Comparison of ENCODE assay signal across 1 cellular context in the genomic region with DNA sequence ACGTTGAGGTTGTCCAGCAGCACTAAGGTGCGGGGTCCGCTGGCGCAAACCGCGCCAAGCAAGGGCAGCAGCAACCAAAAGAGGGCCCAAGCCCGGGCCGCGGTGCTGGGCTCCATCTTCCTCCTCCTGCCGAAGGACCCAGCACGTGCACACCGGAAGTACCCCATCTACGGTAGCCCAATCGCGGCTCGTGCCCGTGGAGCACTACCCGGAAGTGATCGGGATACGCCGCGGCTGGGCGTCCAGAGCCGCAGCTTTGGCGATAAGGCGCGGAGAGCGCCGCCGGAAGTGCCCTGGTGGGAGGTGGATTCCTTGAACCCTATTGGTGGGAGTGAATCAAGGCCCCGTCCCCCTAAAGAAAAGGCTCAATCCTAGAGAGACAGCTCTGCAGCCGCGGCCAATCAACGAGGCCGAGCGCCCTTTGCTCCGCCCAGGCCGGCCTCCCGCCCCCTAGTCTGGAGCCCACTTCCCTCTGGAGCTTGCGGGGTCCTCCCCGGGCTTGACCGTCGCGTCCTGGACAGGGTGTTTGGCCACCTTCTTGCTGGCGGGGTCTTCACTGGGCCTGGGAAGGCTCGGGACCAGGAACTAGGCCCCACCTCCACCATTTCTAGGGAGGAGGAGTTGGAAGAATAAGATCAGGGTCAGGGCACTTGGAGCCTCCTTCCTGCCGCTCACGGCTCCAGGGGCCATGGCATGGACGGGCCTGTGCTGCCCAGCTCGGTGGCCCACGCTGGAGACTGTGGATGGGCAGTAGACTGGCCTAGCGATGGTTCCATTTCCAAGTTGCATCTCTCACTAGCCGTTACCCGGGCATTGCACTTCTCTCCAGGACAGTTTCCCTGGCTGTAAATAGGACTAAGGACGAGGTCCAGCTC.
TF ChIP-seq lines count a peak whose summit lies in the region.

A gene (minus strand): TSS at position 135 of the 875 bp plus-strand sequence. CDS start 19 bp downstream, at position 116.

TF ChIP-seq in GM12878, 131 proteins besides CTCF, POLR2A, EP300 and RAD21 (continued from another document):
- TF ChIP-seq, protein P1, sequence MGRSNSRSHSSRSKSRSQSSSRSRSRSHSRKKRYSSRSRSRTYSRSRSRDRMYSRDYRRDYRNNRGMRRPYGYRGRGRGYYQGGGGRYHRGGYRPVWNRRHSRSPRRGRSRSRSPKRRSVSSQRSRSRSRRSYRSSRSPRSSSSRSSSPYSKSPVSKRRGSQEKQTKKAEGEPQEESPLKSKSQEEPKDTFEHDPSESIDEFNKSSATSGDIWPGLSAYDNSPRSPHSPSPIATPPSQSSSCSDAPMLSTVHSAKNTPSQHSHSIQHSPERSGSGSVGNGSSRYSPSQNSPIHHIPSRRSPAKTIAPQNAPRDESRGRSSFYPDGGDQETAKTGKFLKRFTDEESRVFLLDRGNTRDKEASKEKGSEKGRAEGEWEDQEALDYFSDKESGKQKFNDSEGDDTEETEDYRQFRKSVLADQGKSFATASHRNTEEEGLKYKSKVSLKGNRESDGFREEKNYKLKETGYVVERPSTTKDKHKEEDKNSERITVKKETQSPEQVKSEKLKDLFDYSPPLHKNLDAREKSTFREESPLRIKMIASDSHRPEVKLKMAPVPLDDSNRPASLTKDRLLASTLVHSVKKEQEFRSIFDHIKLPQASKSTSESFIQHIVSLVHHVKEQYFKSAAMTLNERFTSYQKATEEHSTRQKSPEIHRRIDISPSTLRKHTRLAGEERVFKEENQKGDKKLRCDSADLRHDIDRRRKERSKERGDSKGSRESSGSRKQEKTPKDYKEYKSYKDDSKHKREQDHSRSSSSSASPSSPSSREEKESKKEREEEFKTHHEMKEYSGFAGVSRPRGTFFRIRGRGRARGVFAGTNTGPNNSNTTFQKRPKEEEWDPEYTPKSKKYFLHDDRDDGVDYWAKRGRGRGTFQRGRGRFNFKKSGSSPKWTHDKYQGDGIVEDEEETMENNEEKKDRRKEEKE (IDR thresholded peaks at IDR 0.05): no peak
- TF ChIP-seq, protein P2, sequence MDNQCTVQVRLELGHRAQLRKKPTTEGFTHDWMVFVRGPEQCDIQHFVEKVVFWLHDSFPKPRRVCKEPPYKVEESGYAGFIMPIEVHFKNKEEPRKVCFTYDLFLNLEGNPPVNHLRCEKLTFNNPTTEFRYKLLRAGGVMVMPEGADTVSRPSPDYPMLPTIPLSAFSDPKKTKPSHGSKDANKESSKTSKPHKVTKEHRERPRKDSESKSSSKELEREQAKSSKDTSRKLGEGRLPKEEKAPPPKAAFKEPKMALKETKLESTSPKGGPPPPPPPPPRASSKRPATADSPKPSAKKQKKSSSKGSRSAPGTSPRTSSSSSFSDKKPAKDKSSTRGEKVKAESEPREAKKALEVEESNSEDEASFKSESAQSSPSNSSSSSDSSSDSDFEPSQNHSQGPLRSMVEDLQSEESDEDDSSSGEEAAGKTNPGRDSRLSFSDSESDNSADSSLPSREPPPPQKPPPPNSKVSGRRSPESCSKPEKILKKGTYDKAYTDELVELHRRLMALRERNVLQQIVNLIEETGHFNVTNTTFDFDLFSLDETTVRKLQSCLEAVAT (IDR thresholded peaks at IDR 0.05): 0 out of 2 replicates have a peak, but pooled peaks have one; percentile 53
- TF ChIP-seq KAT2A (conservative IDR thresholded peaks at IDR 0.05; ENCODE audit: control insufficient read depth, low read depth, low read length) (no peak), CBX3 (IDR thresholded peaks at IDR 0.05; ENCODE audit: borderline replicate concordance, low read depth) (no peak), SMARCA5 (IDR thresholded peaks at IDR 0.05) (no peak), IKZF2 (IDR thresholded peaks at IDR 0.05) (no peak), STAT1 (conservative IDR thresholded peaks at IDR 0.05) (no peak), TCF3 (IDR thresholded peaks at IDR 0.05; ENCODE audit: borderline replicate concordance, insufficient read depth, low read depth, low read length) (no peak), POLR2AphosphoS2 (IDR thresholded peaks at IDR 0.05; ENCODE audit: low read depth, low read length) (peak; percentile 50; the same call in 1 of the 2 replicates), NR2F1 (conservative IDR thresholded peaks at IDR 0.05) (peak; percentile 44; the same call in 1 of the 2 replicates), PAX5 (IDR thresholded peaks at IDR 0.05; ENCODE audit: borderline replicate concordance, low read depth, low read length) (0 out of 2 replicates have a peak, but pooled peaks have one; percentile 16), RELA (IDR thresholded peaks at IDR 0.05; ENCODE audit: borderline replicate concordance, partially characterized antibody) (no peak), YBX1 (IDR thresholded peaks at IDR 0.05) (no peak), RCOR1 (conservative IDR thresholded peaks at IDR 0.05; ENCODE audit: low read depth, low read length) (0 out of 2 replicates have a peak, but pooled peaks have one; percentile 59), GATAD2B (conservative IDR thresholded peaks at IDR 0.05; ENCODE audit: low read depth) (peak; percentile 69; the same call in 1 of the 2 replicates), SMAD5 (IDR thresholded peaks at IDR 0.05; ENCODE audit: low read depth) (peak; percentile 64; the same call in 1 of the 2 replicates), POLR2AphosphoS5 (IDR thresholded peaks at IDR 0.05; ENCODE audit: low read length) (peak; percentile 86), SUPT20H (IDR thresholded peaks at IDR 0.05; ENCODE audit: borderline replicate concordance, control insufficient read depth, low read depth, low read length) (no peak), TCF7 (IDR thresholded peaks at IDR 0.05; ENCODE audit: borderline replicate concordance) (no peak), EZH2 (IDR thresholded peaks at IDR 0.05; ENCODE audit: borderline replicate concordance, control insufficient read depth, low read depth, low read length) (no peak), HDGF (IDR thresholded peaks at IDR 0.05) (0 out of 2 replicates have a peak, but pooled peaks have one; percentile 36), SRF (IDR thresholded peaks at IDR 0.05; ENCODE audit: low read depth in 2 of 2, low read length in 2 of 2) (peak; percentile 88 to 91), BHLHE40 (IDR thresholded peaks at IDR 0.05; ENCODE audit: borderline replicate concordance in 1 of 2, low read depth in 2 of 2, low read length in 1 of 2) (peak; percentile 87 to 94), PML (IDR thresholded peaks at IDR 0.05; ENCODE audit: low read length) (no peak), MTA2 (IDR thresholded peaks at IDR 0.05; ENCODE audit: low read depth) (peak; percentile 69), MYB (IDR thresholded peaks at IDR 0.05; ENCODE audit: borderline replicate concordance, low read depth, low read length) (no peak), IKZF1 (conservative IDR thresholded peaks at IDR 0.05) (peak; percentile 68), MXI1 (IDR thresholded peaks at IDR 0.05; ENCODE audit: low read depth, low read length) (peak; percentile 75), POU2F2 (IDR thresholded peaks at IDR 0.05; ENCODE audit: borderline replicate concordance, low read depth, low read length) (peak; percentile 44; the same call in 1 of the 3 replicates)
- TF ChIP-seq, protein P3, sequence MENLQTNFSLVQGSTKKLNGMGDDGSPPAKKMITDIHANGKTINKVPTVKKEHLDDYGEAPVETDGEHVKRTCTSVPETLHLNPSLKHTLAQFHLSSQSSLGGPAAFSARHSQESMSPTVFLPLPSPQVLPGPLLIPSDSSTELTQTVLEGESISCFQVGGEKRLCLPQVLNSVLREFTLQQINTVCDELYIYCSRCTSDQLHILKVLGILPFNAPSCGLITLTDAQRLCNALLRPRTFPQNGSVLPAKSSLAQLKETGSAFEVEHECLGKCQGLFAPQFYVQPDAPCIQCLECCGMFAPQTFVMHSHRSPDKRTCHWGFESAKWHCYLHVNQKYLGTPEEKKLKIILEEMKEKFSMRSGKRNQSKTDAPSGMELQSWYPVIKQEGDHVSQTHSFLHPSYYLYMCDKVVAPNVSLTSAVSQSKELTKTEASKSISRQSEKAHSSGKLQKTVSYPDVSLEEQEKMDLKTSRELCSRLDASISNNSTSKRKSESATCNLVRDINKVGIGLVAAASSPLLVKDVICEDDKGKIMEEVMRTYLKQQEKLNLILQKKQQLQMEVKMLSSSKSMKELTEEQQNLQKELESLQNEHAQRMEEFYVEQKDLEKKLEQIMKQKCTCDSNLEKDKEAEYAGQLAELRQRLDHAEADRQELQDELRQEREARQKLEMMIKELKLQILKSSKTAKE (IDR thresholded peaks at IDR 0.05; ENCODE audit: low read depth, poor library complexity, severe bottlenecking): no peak
- TF ChIP-seq, protein P4, sequence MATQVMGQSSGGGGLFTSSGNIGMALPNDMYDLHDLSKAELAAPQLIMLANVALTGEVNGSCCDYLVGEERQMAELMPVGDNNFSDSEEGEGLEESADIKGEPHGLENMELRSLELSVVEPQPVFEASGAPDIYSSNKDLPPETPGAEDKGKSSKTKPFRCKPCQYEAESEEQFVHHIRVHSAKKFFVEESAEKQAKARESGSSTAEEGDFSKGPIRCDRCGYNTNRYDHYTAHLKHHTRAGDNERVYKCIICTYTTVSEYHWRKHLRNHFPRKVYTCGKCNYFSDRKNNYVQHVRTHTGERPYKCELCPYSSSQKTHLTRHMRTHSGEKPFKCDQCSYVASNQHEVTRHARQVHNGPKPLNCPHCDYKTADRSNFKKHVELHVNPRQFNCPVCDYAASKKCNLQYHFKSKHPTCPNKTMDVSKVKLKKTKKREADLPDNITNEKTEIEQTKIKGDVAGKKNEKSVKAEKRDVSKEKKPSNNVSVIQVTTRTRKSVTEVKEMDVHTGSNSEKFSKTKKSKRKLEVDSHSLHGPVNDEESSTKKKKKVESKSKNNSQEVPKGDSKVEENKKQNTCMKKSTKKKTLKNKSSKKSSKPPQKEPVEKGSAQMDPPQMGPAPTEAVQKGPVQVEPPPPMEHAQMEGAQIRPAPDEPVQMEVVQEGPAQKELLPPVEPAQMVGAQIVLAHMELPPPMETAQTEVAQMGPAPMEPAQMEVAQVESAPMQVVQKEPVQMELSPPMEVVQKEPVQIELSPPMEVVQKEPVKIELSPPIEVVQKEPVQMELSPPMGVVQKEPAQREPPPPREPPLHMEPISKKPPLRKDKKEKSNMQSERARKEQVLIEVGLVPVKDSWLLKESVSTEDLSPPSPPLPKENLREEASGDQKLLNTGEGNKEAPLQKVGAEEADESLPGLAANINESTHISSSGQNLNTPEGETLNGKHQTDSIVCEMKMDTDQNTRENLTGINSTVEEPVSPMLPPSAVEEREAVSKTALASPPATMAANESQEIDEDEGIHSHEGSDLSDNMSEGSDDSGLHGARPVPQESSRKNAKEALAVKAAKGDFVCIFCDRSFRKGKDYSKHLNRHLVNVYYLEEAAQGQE (IDR thresholded peaks at IDR 0.05; ENCODE audit: low read depth, low read length): no peak
- TF ChIP-seq, protein P5, sequence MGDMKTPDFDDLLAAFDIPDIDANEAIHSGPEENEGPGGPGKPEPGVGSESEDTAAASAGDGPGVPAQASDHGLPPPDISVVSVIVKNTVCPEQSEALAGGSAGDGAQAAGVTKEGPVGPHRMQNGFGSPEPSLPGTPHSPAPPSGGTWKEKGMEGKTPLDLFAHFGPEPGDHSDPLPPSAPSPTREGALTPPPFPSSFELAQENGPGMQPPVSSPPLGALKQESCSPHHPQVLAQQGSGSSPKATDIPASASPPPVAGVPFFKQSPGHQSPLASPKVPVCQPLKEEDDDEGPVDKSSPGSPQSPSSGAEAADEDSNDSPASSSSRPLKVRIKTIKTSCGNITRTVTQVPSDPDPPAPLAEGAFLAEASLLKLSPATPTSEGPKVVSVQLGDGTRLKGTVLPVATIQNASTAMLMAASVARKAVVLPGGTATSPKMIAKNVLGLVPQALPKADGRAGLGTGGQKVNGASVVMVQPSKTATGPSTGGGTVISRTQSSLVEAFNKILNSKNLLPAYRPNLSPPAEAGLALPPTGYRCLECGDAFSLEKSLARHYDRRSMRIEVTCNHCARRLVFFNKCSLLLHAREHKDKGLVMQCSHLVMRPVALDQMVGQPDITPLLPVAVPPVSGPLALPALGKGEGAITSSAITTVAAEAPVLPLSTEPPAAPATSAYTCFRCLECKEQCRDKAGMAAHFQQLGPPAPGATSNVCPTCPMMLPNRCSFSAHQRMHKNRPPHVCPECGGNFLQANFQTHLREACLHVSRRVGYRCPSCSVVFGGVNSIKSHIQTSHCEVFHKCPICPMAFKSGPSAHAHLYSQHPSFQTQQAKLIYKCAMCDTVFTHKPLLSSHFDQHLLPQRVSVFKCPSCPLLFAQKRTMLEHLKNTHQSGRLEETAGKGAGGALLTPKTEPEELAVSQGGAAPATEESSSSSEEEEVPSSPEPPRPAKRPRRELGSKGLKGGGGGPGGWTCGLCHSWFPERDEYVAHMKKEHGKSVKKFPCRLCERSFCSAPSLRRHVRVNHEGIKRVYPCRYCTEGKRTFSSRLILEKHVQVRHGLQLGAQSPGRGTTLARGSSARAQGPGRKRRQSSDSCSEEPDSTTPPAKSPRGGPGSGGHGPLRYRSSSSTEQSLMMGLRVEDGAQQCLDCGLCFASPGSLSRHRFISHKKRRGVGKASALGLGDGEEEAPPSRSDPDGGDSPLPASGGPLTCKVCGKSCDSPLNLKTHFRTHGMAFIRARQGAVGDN (IDR thresholded peaks at IDR 0.05): peak; percentile 58; the same call in 1 of the 2 replicates
- TF ChIP-seq, protein P6, sequence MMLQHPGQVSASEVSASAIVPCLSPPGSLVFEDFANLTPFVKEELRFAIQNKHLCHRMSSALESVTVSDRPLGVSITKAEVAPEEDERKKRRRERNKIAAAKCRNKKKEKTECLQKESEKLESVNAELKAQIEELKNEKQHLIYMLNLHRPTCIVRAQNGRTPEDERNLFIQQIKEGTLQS (IDR thresholded peaks at IDR 0.05; ENCODE audit: borderline replicate concordance, extremely low read depth, low read depth, low read length): no peak
- TF ChIP-seq, protein P7, sequence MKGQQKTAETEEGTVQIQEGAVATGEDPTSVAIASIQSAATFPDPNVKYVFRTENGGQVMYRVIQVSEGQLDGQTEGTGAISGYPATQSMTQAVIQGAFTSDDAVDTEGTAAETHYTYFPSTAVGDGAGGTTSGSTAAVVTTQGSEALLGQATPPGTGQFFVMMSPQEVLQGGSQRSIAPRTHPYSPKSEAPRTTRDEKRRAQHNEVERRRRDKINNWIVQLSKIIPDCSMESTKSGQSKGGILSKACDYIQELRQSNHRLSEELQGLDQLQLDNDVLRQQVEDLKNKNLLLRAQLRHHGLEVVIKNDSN (IDR thresholded peaks at IDR 0.05; ENCODE audit: borderline replicate concordance, extremely low read length, insufficient read depth, low read depth, low read length): no peak
- TF ChIP-seq, protein P8, sequence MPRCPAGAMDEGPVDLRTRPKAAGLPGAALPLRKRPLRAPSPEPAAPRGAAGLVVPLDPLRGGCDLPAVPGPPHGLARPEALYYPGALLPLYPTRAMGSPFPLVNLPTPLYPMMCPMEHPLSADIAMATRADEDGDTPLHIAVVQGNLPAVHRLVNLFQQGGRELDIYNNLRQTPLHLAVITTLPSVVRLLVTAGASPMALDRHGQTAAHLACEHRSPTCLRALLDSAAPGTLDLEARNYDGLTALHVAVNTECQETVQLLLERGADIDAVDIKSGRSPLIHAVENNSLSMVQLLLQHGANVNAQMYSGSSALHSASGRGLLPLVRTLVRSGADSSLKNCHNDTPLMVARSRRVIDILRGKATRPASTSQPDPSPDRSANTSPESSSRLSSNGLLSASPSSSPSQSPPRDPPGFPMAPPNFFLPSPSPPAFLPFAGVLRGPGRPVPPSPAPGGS (IDR thresholded peaks at IDR 0.05; ENCODE audit: borderline replicate concordance, insufficient read depth, low read depth, low read length, poor library complexity, severe bottlenecking): no peak
